2 cellular contexts compared by ENCODE assay signal in genomic region chr12:40103043-40103442, GRCh38.
TF ChIP-seq lines count a peak whose summit lies in the region.

No MANE protein-coding gene starts in this region.

TF ChIP-seq in K562, 482 proteins besides CTCF, POLR2A, EP300 and RAD21:
- no peak for TF ChIP-seq RREB1 (CRISPR knock-in tag; IDR thresholded peaks at IDR 0.05)
- TF ChIP-seq SRSF9 (IDR thresholded peaks at IDR 0.05; ENCODE audit: borderline replicate concordance, low read depth, low read length) = no peak
- TF ChIP-seq NFXL1 (CRISPR knock-in tag; IDR thresholded peaks at IDR 0.05) = no peak
- no peak for TF ChIP-seq DACH1 (IDR thresholded peaks at IDR 0.05; ENCODE audit: partially characterized antibody)
- TF ChIP-seq BDP1 (IDR thresholded peaks at IDR 0.05; ENCODE audit: insufficient read depth, insufficient read length) = no peak
- no peak for TF ChIP-seq RAD51 (IDR thresholded peaks at IDR 0.05; ENCODE audit: borderline replicate concordance, low read depth)
- TF ChIP-seq HCFC1 (IDR thresholded peaks at IDR 0.05; ENCODE audit: low read depth, low read length) = no peak
- no peak for TF ChIP-seq GATA2 (CRISPR knock-in tag; IDR thresholded peaks at IDR 0.05)
- no peak for TF ChIP-seq ZBTB7A (IDR thresholded peaks at IDR 0.05; ENCODE audit: borderline replicate concordance, control insufficient read depth, low read depth, low read length)
- no peak for TF ChIP-seq RHOXF2B (CRISPR knock-in tag; conservative IDR thresholded peaks at IDR 0.05)
- TF ChIP-seq ZNF184 (CRISPR knock-in tag; IDR thresholded peaks at IDR 0.05) = no peak
- 0 out of 2 replicates have a peak, but pooled peaks have one; percentile 19 for TF ChIP-seq ARID1B (IDR thresholded peaks at IDR 0.05)
- peak; percentile 18 for TF ChIP-seq ARHGAP35 (IDR thresholded peaks at IDR 0.05; ENCODE audit: partially characterized antibody)
- TF ChIP-seq ARID2 (IDR thresholded peaks at IDR 0.05) = 0 out of 2 replicates have a peak, but pooled peaks have one; percentile 14
- peak; percentile 37 for TF ChIP-seq DPF2 (IDR thresholded peaks at IDR 0.05)
- 0 out of 2 replicates have a peak, but pooled peaks have one; percentile 42 for TF ChIP-seq EHMT2 (IDR thresholded peaks at IDR 0.05)
- no peak for TF ChIP-seq ZBTB33 (CRISPR knock-in tag; IDR thresholded peaks at IDR 0.05)
- TF ChIP-seq NELFE (IDR thresholded peaks at IDR 0.05; ENCODE audit: insufficient read depth, insufficient read length) = no peak
- TF ChIP-seq ZNF134 (CRISPR knock-in tag; conservative IDR thresholded peaks at IDR 0.05) = no peak
- TF ChIP-seq MITF (IDR thresholded peaks at IDR 0.05) = no peak
- peak; percentile 44; the same call in 1 of the 2 replicates for TF ChIP-seq SMARCA4 (IDR thresholded peaks at IDR 0.05)
- TF ChIP-seq MAFK (IDR thresholded peaks at IDR 0.05; ENCODE audit: low read length) = no peak
- peak; percentile 91 for TF ChIP-seq HDGF (IDR thresholded peaks at IDR 0.05)
- TF ChIP-seq CREM (IDR thresholded peaks at IDR 0.05; ENCODE audit: low read depth) = no peak
TF ChIP-seq in K562: peak in this region for 7.

TF ChIP-seq in HEK293T, 16 proteins besides CTCF, POLR2A, EP300 and RAD21:
- TF ChIP-seq ELF4 (IDR thresholded peaks at IDR 0.05) = no peak
- no peak for TF ChIP-seq SP1 (IDR thresholded peaks at IDR 0.05)
- TF ChIP-seq BHLHE40 (IDR thresholded peaks at IDR 0.05; ENCODE audit: borderline replicate concordance) = no peak
- TF ChIP-seq NFRKB (IDR thresholded peaks at IDR 0.05) = no peak
- TF ChIP-seq FOXK2 (IDR thresholded peaks at IDR 0.05) = no peak
- TF ChIP-seq PKNOX1 (IDR thresholded peaks at IDR 0.05) = no peak
- no peak for TF ChIP-seq L3MBTL2 (conservative IDR thresholded peaks at IDR 0.05)
- TF ChIP-seq FOXA1 (IDR thresholded peaks at IDR 0.05) = no peak
- no peak for TF ChIP-seq FOXM1 (IDR thresholded peaks at IDR 0.05; ENCODE audit: borderline replicate concordance)
- no peak for TF ChIP-seq SUZ12 (IDR thresholded peaks at IDR 0.05)
- no peak for TF ChIP-seq CTBP1 (IDR thresholded peaks at IDR 0.05; ENCODE audit: borderline replicate concordance)
